8 cellular contexts compared by ENCODE assay signal in genomic region chr1:202807926-202808757, GRCh38. TPM values are rescaled to one million over a fixed set of nuclear protein-coding genes. Genes with fewer than 3 reads are reported as not detected.
A peak's percentile ranks its signal among the peaks of the same experiment; 100 is the strongest.
DNase-seq lines count a peak whose midpoint lies in the region; ATAC-seq and TF ChIP-seq lines count a peak whose summit lies in the region.

KDM5B (minus strand) TSS chr1:202808421; CDS start chr1:202808305, 116 bp downstream.

- H3K4me1 ChIP-seq in osteoblast (ENCODE audit: insufficient read depth, low read length) (peaks cover 33% of the 10 kb centered on the region), thyroid gland (peaks cover 20% of the 10 kb centered on the region in 2 donors)

- intact Hi-C loops in Right ventricle myocardium inferior (cut with DNase I): no loop called here
- intact Hi-C loops in thyroid gland (cut with DNase I): no loop called here

- H3K27ac Mint-ChIP-seq in activated naive CD8-positive, alpha-beta T cell treated with anti-CD3 and anti-CD28 coated beads, Interleukin-2, amount 10 ng/mL, durations not matched to agents 7 days and 5 days: peak within 1 kb of the TSS; percentile 70

- H3K27me3 Mint-ChIP-seq in activated naive CD8-positive, alpha-beta T cell treated with anti-CD3 and anti-CD28 coated beads, Interleukin-2, amount 10 ng/mL, durations not matched to agents 7 days and 5 days: peaks cover 15% of the 10 kb centered on the region

- peak within 1 kb of the TSS; percentile 69 for H2AFZ ChIP-seq in osteoblast (ENCODE audit: low read length)

- peak within 1 kb of the TSS; percentile 89 for H3K4me3 ChIP-seq in Jurkat, Clone E6-1 (ENCODE audit: low read length)
- H3K4me3 ChIP-seq in osteoblast (ENCODE audit: insufficient read depth, low read length) (peak within 1 kb of the TSS; percentile 92), thyroid gland (replicated peaks in 1 of 3) (peak within 1 kb of the TSS; percentile 89 to 99 (median 95))

- 1 to 8% methylated on average over 4 to 15 of the region's 84 CpGs for WGBS in thyroid gland, 2 donors

- H3K27me3 ChIP-seq in osteoblast (ENCODE audit: insufficient read depth, low read length) (no peaks in the 10 kb centered on the region), thyroid gland (no peaks in the 10 kb centered on the region)

- TF ChIP-seq CTCF in osteoblast (IDR thresholded peaks at IDR 0.05; ENCODE audit: extremely low read depth, low read depth, low read length) (no peak), thyroid gland (IDR thresholded peaks at IDR 0.05) (peak in 1 of 6 experiments; percentile 3)

- ATAC-seq in activated naive CD8-positive, alpha-beta T cell treated with anti-CD3 and anti-CD28 coated beads, Interleukin-2, amount 10 ng/mL, durations not matched to agents 7 days and 5 days (ENCODE audit: low read depth): peak; percentile 43
- peak; percentile 49 for ATAC-seq in Right ventricle myocardium inferior
- no peak for ATAC-seq in HG02763 (IDR thresholded peaks at IDR 0.05; ENCODE audit: unreplicated experiment)

- peak; percentile 40 to 91 for TF ChIP-seq POLR2A in thyroid gland (IDR thresholded peaks at IDR 0.05)

- H3K4me2 ChIP-seq in osteoblast (ENCODE audit: insufficient read depth, low read length): peak within 1 kb of the TSS; percentile 89

- H3K36me3 Mint-ChIP-seq in activated naive CD8-positive, alpha-beta T cell treated with anti-CD3 and anti-CD28 coated beads, Interleukin-2, amount 10 ng/mL, durations not matched to agents 7 days and 5 days: peaks cover 3% of the 10 kb centered on the region

- H3K9me3 Mint-ChIP-seq in activated naive CD8-positive, alpha-beta T cell treated with anti-CD3 and anti-CD28 coated beads, Interleukin-2, amount 10 ng/mL, durations not matched to agents 7 days and 5 days: no peaks in the 10 kb centered on the region

- peaks cover 29% of the 10 kb centered on the region for H4K20me1 ChIP-seq in osteoblast (ENCODE audit: insufficient read depth, low read length)

- peaks cover 49% of the 10 kb centered on the region for H3K4me1 Mint-ChIP-seq in activated naive CD8-positive, alpha-beta T cell treated with anti-CD3 and anti-CD28 coated beads, Interleukin-2, amount 10 ng/mL, durations not matched to agents 7 days and 5 days

- DNase-seq in COR-L47 (lab: John Stamatoyannopoulos, UW) (peak; percentile 36), T follicular helper cell (ENCODE audit: low read depth) (peak; percentile 52), Right ventricle myocardium inferior (ENCODE audit: missing footprints) (peak; percentile 84), osteoblast (ENCODE audit: insufficient read length, low spot score, missing footprints) (peak; percentile 95), thyroid gland (peak; percentile 63 to 64)
- peak; percentile 74 for DNase-seq in Jurkat, Clone E6-1 (ENCODE audit: low read depth, low spot score)
- DNase-seq in activated naive CD8-positive, alpha-beta T cell treated with anti-CD3 and anti-CD28 coated beads, Interleukin-2, amount 10 ng/mL, durations not matched to agents 7 days and 5 days: peak; percentile 75

- H3K4me3 Mint-ChIP-seq in activated naive CD8-positive, alpha-beta T cell treated with anti-CD3 and anti-CD28 coated beads, Interleukin-2, amount 10 ng/mL, durations not matched to agents 7 days and 5 days: peak within 1 kb of the TSS; percentile 96

- peaks cover 51% of the 10 kb centered on the region for H3K79me2 ChIP-seq in osteoblast (ENCODE audit: insufficient read depth, low read length)

- H3K27ac ChIP-seq in osteoblast (ENCODE audit: low read depth, low read length): peak within 1 kb of the TSS; percentile 71
- H3K27ac ChIP-seq in thyroid gland: peak within 1 kb of the TSS; percentile 50 to 85 (median 84)

- POLR2A ChIA-PET in activated naive CD8-positive, alpha-beta T cell treated with anti-CD3 and anti-CD28 coated beads, Interleukin-2, amount 10 ng/mL, durations not matched to agents 7 days and 5 days (lab: Charles Lee): interaction anchor here (0.6 to 4.0 kb wide), 2 partner anchors 27 to 28 kb away, joined by 3 to 17 read pairs; no protein-coding TSS in a partner anchor

- H3K36me3 ChIP-seq in osteoblast (ENCODE audit: insufficient read depth, low read length) (no peaks in the 10 kb centered on the region), thyroid gland (no peaks in the 10 kb centered on the region)

- no peaks in the 10 kb centered on the region for H3K9me3 ChIP-seq in osteoblast (ENCODE audit: low read depth, low read length)
- no peaks in the 10 kb centered on the region for H3K9me3 ChIP-seq in thyroid gland

RNA-seq across cellular contexts. Expression of gene KDM5B, which starts in this region (rescaled TPM):
- 26.5 TPM for polyA plus RNA-seq in Jurkat, Clone E6-1 (2012; ENCODE audit: insufficient read depth, insufficient read length)
- 10 to 100 TPM; 45.2 to 55.5 TPM for total RNA-seq in activated naive CD8-positive, alpha-beta T cell treated with anti-CD3 and anti-CD28 coated beads, Interleukin-2, amount 10 ng/mL, durations not matched to agents 7 days and 5 days
- total RNA-seq in Right ventricle myocardium inferior (10.8 TPM), osteoblast (113 and 124 TPM in 2 replicates), thyroid gland (10 to 100 TPM; 53.1 to 78.5 (median 61.2) TPM)

Comparison
In these comparisons a context has a peak if more than half of its experiments do, and no peak if none do; other contexts are left out.
1. DNase-seq: peak in every context shown above with its lines; median percentile 95 in osteoblast; 84 in Right ventricle myocardium inferior; 75 in activated naive CD8-positive, alpha-beta T cell treated with anti-CD3 and anti-CD28 coated beads, Interleukin-2, amount 10 ng/mL, durations not matched to agents 7 days and 5 days; 74 in Jurkat, Clone E6-1; 64 in thyroid gland; 52 in T follicular helper cell; 36 in COR-L47.